Comparison of ENCODE assay signal across 1 cellular context in genomic region chr10:71473671-71474599, GRCh38.
TF ChIP-seq lines count a peak whose summit lies in the region.

No MANE protein-coding gene starts in this region.

TF ChIP-seq in WTC11, 78 proteins besides CTCF, POLR2A, EP300 and RAD21 (continued from another document):
- TF ChIP-seq STAT6 (CRISPR knock-in tag; conservative IDR thresholded peaks at IDR 0.05; ENCODE audit: low read depth) (no peak), ETV6 (CRISPR knock-in tag; IDR thresholded peaks at IDR 0.05) (no peak), ZNF425 (CRISPR knock-in tag; conservative IDR thresholded peaks at IDR 0.05) (no peak), NR3C1 (CRISPR knock-in tag; conservative IDR thresholded peaks at IDR 0.05; ENCODE audit: low read depth) (no peak), NR2C2 (CRISPR knock-in tag; IDR thresholded peaks at IDR 0.05) (no peak), GTF2I (CRISPR knock-in tag; conservative IDR thresholded peaks at IDR 0.05) (no peak), ESRRA (CRISPR knock-in tag; IDR thresholded peaks at IDR 0.05; ENCODE audit: borderline replicate concordance) (no peak), KAT7 (CRISPR knock-in tag; IDR thresholded peaks at IDR 0.05; ENCODE audit: borderline replicate concordance) (no peak), JUN (CRISPR knock-in tag; IDR thresholded peaks at IDR 0.05) (no peak)
- TF ChIP-seq, protein P1, sequence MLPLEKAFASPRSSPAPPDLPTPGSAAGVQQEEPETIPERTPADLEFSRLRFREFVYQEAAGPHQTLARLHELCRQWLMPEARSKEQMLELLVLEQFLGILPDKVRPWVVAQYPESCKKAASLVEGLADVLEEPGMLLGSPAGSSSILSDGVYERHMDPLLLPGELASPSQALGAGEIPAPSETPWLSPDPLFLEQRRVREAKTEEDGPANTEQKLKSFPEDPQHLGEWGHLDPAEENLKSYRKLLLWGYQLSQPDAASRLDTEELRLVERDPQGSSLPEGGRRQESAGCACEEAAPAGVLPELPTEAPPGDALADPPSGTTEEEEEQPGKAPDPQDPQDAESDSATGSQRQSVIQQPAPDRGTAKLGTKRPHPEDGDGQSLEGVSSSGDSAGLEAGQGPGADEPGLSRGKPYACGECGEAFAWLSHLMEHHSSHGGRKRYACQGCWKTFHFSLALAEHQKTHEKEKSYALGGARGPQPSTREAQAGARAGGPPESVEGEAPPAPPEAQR (CRISPR knock-in tag; IDR thresholded peaks at IDR 0.05) = no peak
- TF ChIP-seq, protein P2, sequence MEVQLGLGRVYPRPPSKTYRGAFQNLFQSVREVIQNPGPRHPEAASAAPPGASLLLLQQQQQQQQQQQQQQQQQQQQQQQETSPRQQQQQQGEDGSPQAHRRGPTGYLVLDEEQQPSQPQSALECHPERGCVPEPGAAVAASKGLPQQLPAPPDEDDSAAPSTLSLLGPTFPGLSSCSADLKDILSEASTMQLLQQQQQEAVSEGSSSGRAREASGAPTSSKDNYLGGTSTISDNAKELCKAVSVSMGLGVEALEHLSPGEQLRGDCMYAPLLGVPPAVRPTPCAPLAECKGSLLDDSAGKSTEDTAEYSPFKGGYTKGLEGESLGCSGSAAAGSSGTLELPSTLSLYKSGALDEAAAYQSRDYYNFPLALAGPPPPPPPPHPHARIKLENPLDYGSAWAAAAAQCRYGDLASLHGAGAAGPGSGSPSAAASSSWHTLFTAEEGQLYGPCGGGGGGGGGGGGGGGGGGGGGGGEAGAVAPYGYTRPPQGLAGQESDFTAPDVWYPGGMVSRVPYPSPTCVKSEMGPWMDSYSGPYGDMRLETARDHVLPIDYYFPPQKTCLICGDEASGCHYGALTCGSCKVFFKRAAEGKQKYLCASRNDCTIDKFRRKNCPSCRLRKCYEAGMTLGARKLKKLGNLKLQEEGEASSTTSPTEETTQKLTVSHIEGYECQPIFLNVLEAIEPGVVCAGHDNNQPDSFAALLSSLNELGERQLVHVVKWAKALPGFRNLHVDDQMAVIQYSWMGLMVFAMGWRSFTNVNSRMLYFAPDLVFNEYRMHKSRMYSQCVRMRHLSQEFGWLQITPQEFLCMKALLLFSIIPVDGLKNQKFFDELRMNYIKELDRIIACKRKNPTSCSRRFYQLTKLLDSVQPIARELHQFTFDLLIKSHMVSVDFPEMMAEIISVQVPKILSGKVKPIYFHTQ (CRISPR knock-in tag; IDR thresholded peaks at IDR 0.05) = no peak
